Comparison of ENCODE assay signal across 13 cellular contexts in the genomic region with DNA sequence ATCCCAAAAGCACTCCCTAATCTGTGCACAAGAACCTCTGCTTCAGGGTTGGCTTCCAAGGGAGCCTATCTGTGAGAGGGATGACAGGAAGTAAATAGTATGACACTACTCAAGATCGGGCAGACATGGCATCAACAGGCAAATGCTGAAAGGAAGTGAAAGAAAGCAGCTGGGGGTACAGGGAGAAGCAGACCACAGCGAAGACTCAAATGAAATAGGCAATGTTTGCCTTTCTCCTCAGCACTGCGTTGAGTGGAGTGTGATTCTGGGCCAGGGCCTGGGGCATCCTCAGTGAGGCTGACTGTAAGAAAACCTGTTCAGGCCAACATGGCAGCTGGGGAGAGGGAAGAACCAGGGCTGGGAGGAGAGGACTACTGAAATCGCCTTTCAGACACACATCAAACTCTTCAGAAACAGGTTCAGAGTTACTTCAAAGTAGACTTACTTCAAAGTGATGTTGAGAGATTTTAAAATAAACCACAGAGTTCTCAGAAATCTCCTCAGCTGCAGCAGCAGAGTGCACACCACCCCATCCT.
DNase-seq lines count a peak whose midpoint lies in the region; ATAC-seq and TF ChIP-seq lines count a peak whose summit lies in the region.
"Had no signal": no experiment of that assay in that cellular context is flagged by ENCODE, and none has a peak within 500 bp of the region (broad histone marks: within the 10 kb centered on the region; RNA-seq: fewer than 3 reads in every experiment).

No MANE protein-coding gene starts in this region.

- H3K27ac ChIP-seq in CD8-positive, alpha-beta T cell (ENCODE audit: low read depth, low read length) = peak overlapping the region; percentile 59
- no peak overlapping the region for H3K27ac ChIP-seq in caudate nucleus (ENCODE audit: low read depth, low read length)
- H3K27ac ChIP-seq: ascending aorta, Peyer's patch, thyroid gland had no signal

- no peaks in the 10 kb centered on the region for H3K27me3 ChIP-seq in CD8-positive, alpha-beta T cell (ENCODE audit: insufficient read depth, low read length)
- H3K27me3 ChIP-seq: ascending aorta, Peyer's patch, thyroid gland had no signal

- DNase-seq in CD8-positive, alpha-beta T cell = peak in 6 of 7 experiments; percentile 4 to 70 (median 20)
- DNase-seq in NOMO-1 (lab: John Stamatoyannopoulos, UW; ENCODE audit: unreplicated experiment in 2 of 2) (peak; percentile 34 to 78), NCI-H2107 treated with DMSO at 0.1 percent for 48 hours (lab: John Stamatoyannopoulos, UW; ENCODE audit: unreplicated experiment) (no peak), ureter (ENCODE audit: low spot score) (no peak), NCI-H526 treated with DMSO at 0.1 percent for 48 hours (lab: John Stamatoyannopoulos, UW) (no peak), caudate nucleus (lab: John Stamatoyannopoulos, UW) (no peak)
- DNase-seq: Calu3, hippocampal formation, thyroid gland had no signal

- POLR2A ChIA-PET in CD8-positive, alpha-beta T cell (lab: Charles Lee) = interaction anchor here (0.7 to 2.6 kb wide), 4 partner anchors 17 to 627 kb away, joined by 3 to 11 read pairs (median 4); partner anchors contain the start of gene DIPK2A

- TF ChIP-seq CTCF in CD8-positive, alpha-beta T cell (IDR thresholded peaks at IDR 0.05) = no peak

- peak; percentile 87 for ATAC-seq in CD8-positive, alpha-beta T cell
- ATAC-seq in GM21576 (IDR thresholded peaks at IDR 0.05; ENCODE audit: unreplicated experiment) = peak; percentile 86

- H3K27me3 Mint-ChIP-seq in CD8-positive, alpha-beta T cell (ENCODE audit: low read depth) = no peaks in the 10 kb centered on the region
- no peaks in the 10 kb centered on the region for H3K27me3 Mint-ChIP-seq in activated naive CD4-positive, alpha-beta T cell treated with anti-CD3 and anti-CD28 coated beads, Interleukin-2, amount 50 U/mL, for 24 hours

- no peaks in the 10 kb centered on the region for H3K9me3 Mint-ChIP-seq in CD8-positive, alpha-beta T cell
- H3K9me3 Mint-ChIP-seq in activated naive CD4-positive, alpha-beta T cell treated with anti-CD3 and anti-CD28 coated beads, Interleukin-2, amount 50 U/mL, for 24 hours = no peaks in the 10 kb centered on the region

- peaks cover 34% of the 10 kb centered on the region for H3K4me1 ChIP-seq in CD8-positive, alpha-beta T cell (ENCODE audit: insufficient read depth, low read length)
- H3K4me1 ChIP-seq: ascending aorta, Peyer's patch, thyroid gland had no signal

- H3K36me3 ChIP-seq in CD8-positive, alpha-beta T cell (ENCODE audit: insufficient read depth, low read length) = no peaks in the 10 kb centered on the region
- H3K36me3 ChIP-seq: ascending aorta, Peyer's patch, thyroid gland had no signal

- CTCF ChIA-PET in CD8-positive, alpha-beta T cell (lab: Charles Lee) = interaction anchor here (1.3 to 1.7 kb wide), 2 partner anchors 24 to 627 kb away, joined by 3 to 5 read pairs; no protein-coding TSS in a partner anchor

- H3K4me1 Mint-ChIP-seq in CD8-positive, alpha-beta T cell (ENCODE audit: low read depth) = peaks cover 44% of the 10 kb centered on the region
- H3K4me1 Mint-ChIP-seq in activated naive CD4-positive, alpha-beta T cell treated with anti-CD3 and anti-CD28 coated beads, Interleukin-2, amount 50 U/mL, for 24 hours = peaks cover 59% of the 10 kb centered on the region

- no peaks in the 10 kb centered on the region for H3K36me3 Mint-ChIP-seq in CD8-positive, alpha-beta T cell
- H3K36me3 Mint-ChIP-seq in activated naive CD4-positive, alpha-beta T cell treated with anti-CD3 and anti-CD28 coated beads, Interleukin-2, amount 50 U/mL, for 24 hours = peaks cover 1% of the 10 kb centered on the region

- H3K4me3 Mint-ChIP-seq in CD8-positive, alpha-beta T cell = peak overlapping the region; percentile 68
- peak overlapping the region; percentile 66 for H3K4me3 Mint-ChIP-seq in activated naive CD4-positive, alpha-beta T cell treated with anti-CD3 and anti-CD28 coated beads, Interleukin-2, amount 50 U/mL, for 24 hours

- intact Hi-C loops in CD8-positive, alpha-beta T cell (cut with DNase I, micrococcal nuclease) = loop anchor here in 1 of 2 experiments (5.0 kb wide), 1 partner anchor 629 kb away; no protein-coding TSS in a partner anchor

- H3K9me3 ChIP-seq in CD8-positive, alpha-beta T cell (ENCODE audit: low read length) = no peaks in the 10 kb centered on the region
- H3K9me3 ChIP-seq: ascending aorta, Peyer's patch, thyroid gland had no signal

- H3K27ac Mint-ChIP-seq in CD8-positive, alpha-beta T cell = peak overlapping the region; percentile 95
- H3K27ac Mint-ChIP-seq in activated naive CD4-positive, alpha-beta T cell treated with anti-CD3 and anti-CD28 coated beads, Interleukin-2, amount 50 U/mL, for 24 hours = peak overlapping the region; percentile 96

- peak overlapping the region; percentile 11 for H3K4me3 ChIP-seq in CD8-positive, alpha-beta T cell (ENCODE audit: low read depth, low read length)
- H3K4me3 ChIP-seq: ascending aorta, Peyer's patch, thyroid gland had no signal

Comparison
In these comparisons a context has a peak if more than half of its experiments do, and no peak if none do; other contexts are left out.
1. DNase-seq: peak in CD8-positive, alpha-beta T cell (6 of 7) and NOMO-1 (2 of 2); none in NCI-H2107 treated with DMSO at 0.1 percent for 48 hours (single experiment), ureter (single experiment), NCI-H526 treated with DMSO at 0.1 percent for 48 hours (single experiment) and caudate nucleus (0 of 61).